In genomic region chr2:6579281-6579680, GRCh38 we compare ENCODE assay signal across 7 cellular contexts.
"Had no signal": no experiment of that assay in that cellular context is flagged by ENCODE, and none has a peak within 500 bp of the region (broad histone marks: within the 10 kb centered on the region; RNA-seq: fewer than 3 reads in every experiment).

No MANE protein-coding gene starts in this region.

- H3K4me3 Mint-ChIP-seq: IgD-negative memory B cell had no signal

- ATAC-seq: K562 had no signal

- FAIRE-seq: HTR-8/SVneo, K562 had no signal

- H3K4me2 ChIP-seq: KMS-11 had no signal

- H3K9ac ChIP-seq: KMS-11 had no signal

- DNase-seq: KBM-7, KG1 had no signal

- H3K27ac Mint-ChIP-seq: IgD-negative memory B cell had no signal

- H3K27ac ChIP-seq: HL-60, KMS-11 had no signal

- H3K36me3 Mint-ChIP-seq: IgD-negative memory B cell had no signal

- H3K4me3 ChIP-seq: K562 had no signal
